In the genomic region with DNA sequence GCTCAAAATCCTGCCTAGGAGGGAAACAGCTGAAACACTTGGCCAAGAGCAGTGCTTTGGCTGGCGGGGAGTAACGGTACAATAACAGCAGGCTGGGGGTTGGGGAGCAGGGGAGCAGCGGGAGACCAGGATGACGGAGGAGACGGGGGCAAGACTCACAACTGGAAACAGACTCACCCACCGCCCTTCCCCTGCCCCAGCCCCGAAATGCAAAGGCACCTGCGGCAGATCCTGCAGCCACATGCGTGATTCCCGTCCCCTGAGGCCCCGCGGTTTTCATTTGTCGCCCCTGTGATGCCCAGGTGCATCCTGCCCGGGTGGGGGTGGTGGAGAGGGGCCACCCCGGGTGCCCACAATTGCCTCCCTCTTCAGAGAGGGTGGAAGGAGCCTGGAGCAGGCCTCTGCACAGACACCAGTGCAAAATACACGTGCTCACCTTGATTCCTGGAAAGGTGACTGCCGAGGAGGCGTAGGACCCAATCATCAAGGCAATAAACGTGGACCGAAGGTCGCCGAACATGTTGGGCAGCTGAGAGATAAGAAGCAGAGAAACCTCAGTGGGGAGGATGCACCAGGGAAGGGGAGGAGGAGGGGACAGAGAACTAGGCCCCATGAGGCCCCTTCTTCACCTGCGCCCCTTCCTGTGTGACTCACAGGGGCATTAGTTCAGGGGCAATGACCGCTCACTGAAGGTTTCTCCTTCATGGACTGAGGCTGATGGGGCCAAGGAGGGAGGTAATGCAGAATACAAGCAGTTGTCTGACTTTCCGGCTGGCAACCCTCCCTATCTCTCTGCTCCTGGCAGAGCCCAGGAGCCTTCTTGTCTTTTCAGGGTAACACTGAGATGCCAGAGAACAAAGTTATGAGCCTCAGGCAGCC, we compare ENCODE assay signal across 10 cellular contexts. TPM values are rescaled to one million over a fixed set of nuclear protein-coding genes. Genes with fewer than 3 reads are reported as not detected.
DNase-seq lines count a peak whose midpoint lies in the region; ATAC-seq and TF ChIP-seq lines count a peak whose summit lies in the region.
"Had no signal": no experiment of that assay in that cellular context is flagged by ENCODE, and none has a peak within 500 bp of the region (broad histone marks: within the 10 kb centered on the region; RNA-seq: fewer than 3 reads in every experiment).

No MANE protein-coding gene starts in this region.

- H3K4me3 ChIP-seq in psoas muscle (peak overlapping the region; percentile 15), MG63 (no peak overlapping the region)
- H3K4me3 ChIP-seq: lung had no signal

- 29 to 48% (median 35%) methylated on average over 23 to 25 of the region's 25 CpGs for WGBS in psoas muscle, 3 donors

- H3K36me3 ChIP-seq in psoas muscle (ENCODE audit: insufficient read depth in 1 of 2, low read depth in 1 of 2) (no peaks in the 10 kb centered on the region), MG63 (no peaks in the 10 kb centered on the region)

- H3K4me1 ChIP-seq in psoas muscle: peaks cover 51% of the 10 kb centered on the region

- peak; percentile 82 for DNase-seq in NAMALWA (ENCODE audit: low spot score)
- no peak for DNase-seq in psoas muscle
- no peak for DNase-seq in NCI-H69 (lab: John Stamatoyannopoulos, UW)
- DNase-seq in MG63: no peak
- DNase-seq in NCI-H446 treated with DMSO at 0.1 percent for 48 hours (lab: John Stamatoyannopoulos, UW): no peak
- no peak for DNase-seq in NCI-H748 treated with DMSO at 0.1 percent for 48 hours (lab: John Stamatoyannopoulos, UW)
- DNase-seq: HFFc6 had no signal

- no peak for TF ChIP-seq CTCF in psoas muscle (IDR thresholded peaks at IDR 0.05)

- H3K27me3 ChIP-seq in psoas muscle (ENCODE audit: insufficient read depth in 3 of 3, low read length in 2 of 3) (no peaks in the 10 kb centered on the region), MG63 (no peaks in the 10 kb centered on the region)

- ATAC-seq in GM18909 (IDR thresholded peaks at IDR 0.05; ENCODE audit: poor library complexity, unreplicated experiment): peak; percentile 82
- ATAC-seq in HG02588 (IDR thresholded peaks at IDR 0.05; ENCODE audit: unreplicated experiment): peak; percentile 69
- ATAC-seq in psoas muscle: peak in 1 of 4 donors; percentile 24

- intact Hi-C loops in psoas muscle (cut with DNase I): loop anchor here (5.0 kb wide), 1 partner anchor 34 kb away; a partner anchor contains a TSS

- H3K27ac ChIP-seq in psoas muscle: peak overlapping the region; percentile 90

- no peaks in the 10 kb centered on the region for H3K9me3 ChIP-seq in psoas muscle
- no peaks in the 10 kb centered on the region for H3K9me3 ChIP-seq in MG63

RNA-seq across cellular contexts. Expression of a gene that starts 30.4 kb away (rescaled TPM):
- total RNA-seq in psoas muscle: 10 to 100 TPM; 23.7 to 45.0 (median 43.5) TPM
- polyA plus RNA-seq in psoas muscle: 10 to 100 TPM; 23.7 to 43.8 (median 40.0) TPM
- total RNA-seq in MG63 (2014; rRNA removed; shearing (Covaris generic); ENCODE audit: low replicate concordance): 15.2 and 39.1 TPM in 2 replicates

RNA-seq across cellular contexts. Expression of a gene that starts 35.6 kb away (rescaled TPM):
- 10 to 100 TPM; 10.1 to 70.5 (median 30.0) TPM for total RNA-seq in psoas muscle
- polyA plus RNA-seq in psoas muscle: 10 to 100 TPM in 2 of 3 donors, 1 to 10 TPM in 1; 9.5 to 21.7 (median 19.0) TPM
- 3.9 and 8.3 TPM in 2 replicates for total RNA-seq in MG63 (2014; rRNA removed; shearing (Covaris generic); ENCODE audit: low replicate concordance)

RNA-seq across cellular contexts. Expression of a gene that starts 52.5 kb away (rescaled TPM):
- 1 to 10 TPM; 5.2 to 8.9 (median 6.4) TPM for total RNA-seq in psoas muscle
- 1 to 10 TPM; 2.0 to 4.9 (median 4.1) TPM for polyA plus RNA-seq in psoas muscle
- total RNA-seq in MG63 (2014; rRNA removed; shearing (Covaris generic); ENCODE audit: low replicate concordance): not detected in 2 replicates

RNA-seq across cellular contexts. Expression of a gene that starts 56.7 kb away (rescaled TPM):
- 10 to 100 TPM; 23.3 to 44.5 (median 29.8) TPM for total RNA-seq in psoas muscle
- polyA plus RNA-seq in psoas muscle: 10 to 100 TPM; 26.8 to 49.9 (median 39.1) TPM
- 4.6 TPM in 1 of 2 replicates, not detected in the other for total RNA-seq in MG63 (2014; rRNA removed; shearing (Covaris generic); ENCODE audit: low replicate concordance)
